ENCODE assay signal across 8 cellular contexts in genomic region chr15:44711356-44712107, GRCh38.
A peak's percentile ranks its signal among the peaks of the same experiment; 100 is the strongest.
DNase-seq lines count a peak whose midpoint lies in the region; ATAC-seq and FAIRE-seq lines count a peak whose summit lies in the region.

Gene B2M (plus strand): TSS chr15:44711517. CDS start chr15:44711547, 30 bp downstream.

- peak; percentile 91 for FAIRE-seq in islet of Langerhans (lab: Jason Lieb, UNC)

- peak; percentile 76 for ATAC-seq in GM19023 (IDR thresholded peaks at IDR 0.05; ENCODE audit: unreplicated experiment)
- peak; percentile 79 for ATAC-seq in HG03280 (IDR thresholded peaks at IDR 0.05; ENCODE audit: unreplicated experiment)

- DNase-seq in AG08396 (ENCODE audit: low spot score) (peak; percentile 95), NCI-H345 treated with DMSO at 0.1 percent for 48 hours (lab: John Stamatoyannopoulos, UW; ENCODE audit: unreplicated experiment) (peak; percentile 85)
- DNase-seq in activated CD4-positive, CD25-positive, alpha-beta regulatory T cell (lab: John Stamatoyannopoulos, UW) = peak; percentile 87 to 95 (median 92)
- DNase-seq in central memory CD4-positive, alpha-beta T cell = peak; percentile 97
- DNase-seq in stimulated activated CD4-positive, alpha-beta T cell treated with anti-CD3 and anti-CD28 coated beads, Interleukin-12 subunit alpha, Interleukin-12 subunit beta, amount 100 ng/mL, for 4 hours = peak; percentile 91

Comparison
In these comparisons a context has a peak if more than half of its experiments do, and no peak if none do; other contexts are left out.
1. Peak in every context shown above with its lines: DNase-seq and ATAC-seq.